In the genomic region with DNA sequence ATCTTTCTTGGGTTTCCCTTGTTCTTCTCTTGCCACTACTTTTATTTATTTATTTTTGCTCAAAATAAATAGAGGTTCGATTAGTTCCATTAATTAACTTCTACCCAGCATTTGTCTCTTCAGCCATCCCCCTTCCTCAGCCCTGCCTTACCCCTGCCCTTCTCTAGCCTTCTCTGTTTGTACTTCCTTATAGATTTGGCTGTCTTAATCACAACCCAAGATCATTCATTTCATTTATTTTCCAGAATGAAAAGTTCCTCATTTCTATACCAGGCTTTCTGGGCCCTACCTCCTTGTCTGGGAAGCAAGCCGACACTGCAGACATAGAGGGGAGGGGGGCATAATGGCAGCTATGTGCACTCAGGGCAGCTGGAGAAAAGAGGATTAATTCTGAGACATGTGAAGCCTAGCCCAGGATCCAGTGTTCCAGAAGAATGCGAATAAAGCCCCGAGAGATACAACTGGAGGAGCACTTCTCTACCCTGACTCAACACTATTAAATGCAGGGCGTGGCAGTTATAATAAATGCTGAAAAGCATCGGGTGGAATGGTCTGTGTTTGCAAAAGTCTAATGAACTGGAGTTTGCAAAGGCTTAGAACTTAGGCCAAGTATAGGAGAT, we compare ENCODE assay signal across 8 cellular contexts. TPM values are rescaled to one million over a fixed set of nuclear protein-coding genes. Genes with fewer than 3 reads are reported as not detected.
DNase-seq lines count a peak whose midpoint lies in the region; ATAC-seq, FAIRE-seq and TF ChIP-seq lines count a peak whose summit lies in the region.

No MANE protein-coding gene starts in this region.

- intact Hi-C loops in right lobe of liver (cut with DNase I), result no loop called here

- H3K36me3 Mint-ChIP-seq in astrocyte (ENCODE audit: low read depth, unreplicated experiment), result no peaks in the 10 kb centered on the region

- H3K4me1 Mint-ChIP-seq in astrocyte (ENCODE audit: low read depth, unreplicated experiment), result peaks cover 21% of the 10 kb centered on the region

- H3K4me1 ChIP-seq in astrocyte (ENCODE audit: insufficient read depth, low read length) (peaks cover 6% of the 10 kb centered on the region), right lobe of liver (peaks cover 0 to 27% (median 2%) of the 10 kb centered on the region in 4 donors), urinary bladder (ENCODE audit: insufficient read depth) (no peaks in the 10 kb centered on the region)

- H3K36me3 ChIP-seq in astrocyte (ENCODE audit: insufficient read depth, low read length) (no peaks in the 10 kb centered on the region), right lobe of liver (no peaks in the 10 kb centered on the region), urinary bladder (ENCODE audit: insufficient read depth) (no peaks in the 10 kb centered on the region)

- H3K9me3 Mint-ChIP-seq in astrocyte (ENCODE audit: unreplicated experiment), result no peaks in the 10 kb centered on the region

- H3K9me3 ChIP-seq in astrocyte (ENCODE audit: insufficient read depth, low read depth, low read length), result no peaks in the 10 kb centered on the region
- no peaks in the 10 kb centered on the region for H3K9me3 ChIP-seq in right lobe of liver

- peak overlapping the region; percentile 34 for H3K27ac Mint-ChIP-seq in astrocyte (ENCODE audit: unreplicated experiment)

- H4K20me1 ChIP-seq in astrocyte (ENCODE audit: insufficient read depth, low read length), result no peaks in the 10 kb centered on the region

- no peak for TF ChIP-seq CTCF in astrocyte (IDR thresholded peaks at IDR 0.05; ENCODE audit: insufficient read depth, low read depth, low read length)
- TF ChIP-seq CTCF in right lobe of liver (IDR thresholded peaks at IDR 0.05), result no peak

- H2AFZ ChIP-seq in astrocyte (ENCODE audit: low read depth, low read length), result no peak overlapping the region

- no peak overlapping the region for H3K4me3 Mint-ChIP-seq in astrocyte (ENCODE audit: unreplicated experiment)

- no peak overlapping the region for H3K4me3 ChIP-seq in astrocyte (ENCODE audit: insufficient read depth, low read depth, low read length)
- no peak overlapping the region for H3K4me3 ChIP-seq in right lobe of liver
- H3K4me3 ChIP-seq in urinary bladder (ENCODE audit: low read depth, low read length), result no peak overlapping the region

- 54% methylated on average over 6 of the region's 6 CpGs for WGBS in right lobe of liver (ENCODE audit: insufficient coverage, low coverage, low lambda C conversion rate, missing lambda C conversion rate)
- 11% methylated on average over 6 of the region's 6 CpGs for WGBS in urinary bladder

- H3K9ac ChIP-seq in astrocyte (ENCODE audit: low read length), result no peak overlapping the region

- peak; percentile 6 to 32 (median 8) for ATAC-seq in right lobe of liver
- ATAC-seq in GM18519 (IDR thresholded peaks at IDR 0.05; ENCODE audit: low FRiP score, unreplicated experiment), result no peak
- ATAC-seq in HG02798 (IDR thresholded peaks at IDR 0.05; ENCODE audit: poor library complexity, unreplicated experiment), result no peak

- H3K27ac ChIP-seq in astrocyte (ENCODE audit: low read depth, low read length) (no peak overlapping the region), right lobe of liver (peak overlapping the region; percentile 63 to 77 (median 73)), urinary bladder (ENCODE audit: low read depth) (peak overlapping the region; percentile 82)

- no peak for FAIRE-seq in astrocyte (lab: Jason Lieb, UNC)

- H3K27me3 ChIP-seq in astrocyte (ENCODE audit: insufficient read depth, low read length) (no peaks in the 10 kb centered on the region), right lobe of liver (no peaks in the 10 kb centered on the region)

- H3K27me3 Mint-ChIP-seq in astrocyte (ENCODE audit: low read depth, unreplicated experiment), result no peaks in the 10 kb centered on the region

- H3K4me2 ChIP-seq in astrocyte (ENCODE audit: low read length), result peak overlapping the region; percentile 40

- no peaks in the 10 kb centered on the region for H3K79me2 ChIP-seq in astrocyte (ENCODE audit: insufficient read depth, low read length)

- DNase-seq in A172 (ENCODE audit: low spot score), result peak; percentile 74
- DNase-seq in HT1080 (ENCODE audit: low read depth), result peak; percentile 55
- peak; percentile 62 for DNase-seq in astrocyte (ENCODE audit: low read depth)
- no peak for DNase-seq in right lobe of liver
- no peak for DNase-seq in AML-193 (lab: John Stamatoyannopoulos, UW)

- no peak for TF ChIP-seq POLR2A in right lobe of liver (IDR thresholded peaks at IDR 0.05)

RNA-seq across cellular contexts. Expression of a gene that starts 6.4 kb away (rescaled TPM):
- 23.2 and 23.3 TPM in 2 replicates for total RNA-seq in A172 (2014; rRNA removed; shearing (Covaris generic))
- 29.5 and 29.7 TPM in 2 replicates for total RNA-seq in HT1080 (2014; rRNA removed; shearing (Covaris generic))
- polyA plus RNA-seq in HT1080 (2015; cell fraction: cytosol; rRNA removed), result 76.1 and 78.8 TPM in 2 replicates
- polyA plus RNA-seq in HT1080 (2015; cell fraction: nucleus; rRNA removed), result 109 and 120 TPM in 2 replicates
- total RNA-seq in astrocyte, result 79.9 and 84.2 TPM in 2 replicates
- 100 to 1,000 TPM in 1 of 6 experiments, 10 to 100 TPM in 5; 10.8 to 105 (median 32.5) TPM for total RNA-seq in right lobe of liver
- total RNA-seq in urinary bladder, result 148 TPM
- polyA plus RNA-seq in urinary bladder, result 81.0 TPM

RNA-seq across cellular contexts. Expression of a gene that starts 53.7 kb away (rescaled TPM):
- total RNA-seq in A172 (2014; rRNA removed; shearing (Covaris generic)), result 47.6 and 76.2 TPM in 2 replicates
- total RNA-seq in HT1080 (2014; rRNA removed; shearing (Covaris generic)), result 35.8 and 43.1 TPM in 2 replicates
- 35.1 and 35.4 TPM in 2 replicates for polyA plus RNA-seq in HT1080 (2015; cell fraction: cytosol; rRNA removed)
- 23.9 and 26.1 TPM in 2 replicates for polyA plus RNA-seq in HT1080 (2015; cell fraction: nucleus; rRNA removed)
- 24.1 and 26.3 TPM in 2 replicates for total RNA-seq in astrocyte
- 10 to 100 TPM in 5 of 6 experiments, 1 to 10 TPM in 1; 9.4 to 15.7 (median 11.5) TPM for total RNA-seq in right lobe of liver
- total RNA-seq in urinary bladder, result 57.9 TPM
- polyA plus RNA-seq in urinary bladder, result 28.7 TPM

RNA-seq across cellular contexts. Expression of a gene that starts 54.1 kb away (rescaled TPM):
- 41.9 and 43.7 TPM in 2 replicates for total RNA-seq in A172 (2014; rRNA removed; shearing (Covaris generic))
- 17.2 and 24.7 TPM in 2 replicates for total RNA-seq in HT1080 (2014; rRNA removed; shearing (Covaris generic))
- polyA plus RNA-seq in HT1080 (2015; cell fraction: cytosol; rRNA removed), result 26.5 and 28.0 TPM in 2 replicates
- 16.5 and 19.8 TPM in 2 replicates for polyA plus RNA-seq in HT1080 (2015; cell fraction: nucleus; rRNA removed)
- total RNA-seq in astrocyte (80.7 and 82.0 TPM in 2 replicates), right lobe of liver (10 to 100 TPM; 16.0 to 28.6 (median 22.2) TPM), urinary bladder (109 TPM)
- 25.7 TPM for polyA plus RNA-seq in urinary bladder

Comparison
In these comparisons a context has a peak if more than half of its experiments do, and no peak if none do; other contexts are left out.
1. DNase-seq: peak in A172 (single experiment), HT1080 (single experiment) and astrocyte (single experiment); none in right lobe of liver (0 of 3) and AML-193 (0 of 2).
2. ATAC-seq: peak in right lobe of liver (4 of 4); none in GM18519 (single experiment) and HG02798 (single experiment).